ENCODE assay signal across 8 cellular contexts in genomic region chr11:93741094-93741881, GRCh38. TPM values are rescaled to one million over a fixed set of nuclear protein-coding genes. Genes with fewer than 3 reads are reported as not detected.
A peak's percentile ranks its signal among the peaks of the same experiment; 100 is the strongest.
DNase-seq lines count a peak whose midpoint lies in the region; TF ChIP-seq lines count a peak whose summit lies in the region.

Gene C11orf54 (plus strand): TSS chr11:93741672. CDS start chr11:93747394, 5,722 bp downstream.
Gene TAF1D (minus strand): TSS chr11:93741495. CDS start chr11:93739304, 2,191 bp downstream.

- H3K27ac ChIP-seq in H9 (ENCODE audit: insufficient read length, low read depth, low read length) (peak within 1 kb of the TSS; percentile 59), neural cell (ENCODE audit: low read length) (peak within 1 kb of the TSS; percentile 91), stomach (peak within 1 kb of the TSS; percentile 89 to 98 (median 97))

- H3K9me3 Mint-ChIP-seq in H9 = no peaks in the 10 kb centered on the region; a peak in 1 of 5 replicates

- H2BK20ac ChIP-seq in H9 (ENCODE audit: low read depth, low read length, poor library complexity, severe bottlenecking) = no peak within 1 kb of the TSS

- H3K4ac ChIP-seq in H9 (ENCODE audit: low read depth, low read length) = no peak within 1 kb of the TSS; the same call in 1 of the 2 replicates

- H3K27me3 ChIP-seq in H9 (ENCODE audit: insufficient read depth, low read length) = no peaks in the 10 kb centered on the region
- no peaks in the 10 kb centered on the region for H3K27me3 ChIP-seq in MG63
- H3K27me3 ChIP-seq in neural cell (ENCODE audit: insufficient read depth, low read depth, low read length) = no peaks in the 10 kb centered on the region
- H3K27me3 ChIP-seq in stomach = no peaks in the 10 kb centered on the region

- peak within 1 kb of the TSS; percentile 99 for H3K4me3 ChIP-seq in MG63
- H3K4me3 ChIP-seq in neural cell (ENCODE audit: low read length) = peak within 1 kb of the TSS; percentile 87
- H3K4me3 ChIP-seq in stomach = peak within 1 kb of the TSS; percentile 68 to 95 (median 84)

- no peak within 1 kb of the TSS for H2BK5ac ChIP-seq in H9 (ENCODE audit: insufficient read length, low read length)

- H3K18ac ChIP-seq in H9 (ENCODE audit: insufficient read length, low read depth, low read length) = peak within 1 kb of the TSS; percentile 93

- DNase-seq in H9 (peak; percentile 96), MG63 (peak; percentile 96), SHP77 treated with DMSO at 0.1 percent for 48 hours (lab: John Stamatoyannopoulos, UW) (peak; percentile 90), fibroblast of the conjunctiva (ENCODE audit: low read depth) (peak; percentile 96), stomach (peak; percentile 97)
- peak; percentile 98 for DNase-seq in activated effector memory CD4-positive, alpha-beta T cell treated with anti-CD3 and anti-CD28 coated beads, Interleukin-2, amount 50 U/mL, for 16 hours

- H2BK15ac ChIP-seq in H9 (ENCODE audit: low read depth, low read length) = no peak within 1 kb of the TSS

- H3K4me3 Mint-ChIP-seq in H9 = peak within 1 kb of the TSS; percentile 100

- no peak within 1 kb of the TSS for H2BK120ac ChIP-seq in H9 (ENCODE audit: low read depth, low read length, poor library complexity, severe bottlenecking)

- H3K79me2 ChIP-seq in H9 (ENCODE audit: insufficient read depth, low read length) (peaks cover 23% of the 10 kb centered on the region; the same call in 1 of the 2 replicates), neural cell (replicated peaks; ENCODE audit: insufficient read depth, low read length) (peaks cover 46% of the 10 kb centered on the region)

- peak within 1 kb of the TSS; percentile 97; the same call in 1 of the 2 replicates for H3K14ac ChIP-seq in H9 (ENCODE audit: insufficient read depth, low read length)

- H3K36me3 Mint-ChIP-seq in H9 (ENCODE audit: insufficient read depth in 1 of 3, low read depth in 3 of 3) = peaks cover 48 to 60% (median 48%) of the 10 kb centered on the region in 3 experiments

- no peaks in the 10 kb centered on the region for H4K20me1 ChIP-seq in H9 (ENCODE audit: control insufficient read depth, insufficient read depth, insufficient read length)
- H4K20me1 ChIP-seq in neural cell (ENCODE audit: insufficient read depth) = no peaks in the 10 kb centered on the region

- no peaks in the 10 kb centered on the region for H3K79me1 ChIP-seq in H9 (ENCODE audit: insufficient read depth, low read depth, low read length, poor library complexity, severe bottlenecking)

- intact Hi-C loops in stomach (cut with DNase I; ENCODE audit: low total_unique reads) = no loop called here

- H2BK12ac ChIP-seq in H9 (ENCODE audit: insufficient read length, low read depth, low read length) = no peak within 1 kb of the TSS

- H3K23me2 ChIP-seq in H9 (ENCODE audit: insufficient read length, low read depth, low read length, poor library complexity, severe bottlenecking) = peaks cover 11% of the 10 kb centered on the region

- H3K9ac ChIP-seq in ES-I3 (ENCODE audit: low read depth, low read length) (peak within 1 kb of the TSS; percentile 97), H9 (ENCODE audit: extremely low read depth, insufficient read length, low read length) (peak within 1 kb of the TSS; percentile 91), neural cell (ENCODE audit: low read length) (peak within 1 kb of the TSS; percentile 92)

- H3K27ac Mint-ChIP-seq in H9 = peak within 1 kb of the TSS; percentile 99 to 100 (median 100)

- H4K5ac ChIP-seq in H9 (ENCODE audit: insufficient read length, low read depth, low read length) = peak within 1 kb of the TSS; percentile 54

- no peak for TF ChIP-seq RAD21 in neural cell (conservative IDR thresholded peaks at IDR 0.05)

- H4K91ac ChIP-seq in H9 (ENCODE audit: insufficient read length, low read depth, low read length) = no peak within 1 kb of the TSS

- H3K27me3 Mint-ChIP-seq in H9 (ENCODE audit: low read depth) = peaks cover 2% of the 10 kb centered on the region; the same call in 1 of the 2 replicates

- no peak within 1 kb of the TSS for H3T11ph ChIP-seq in H9 (ENCODE audit: low read length)

- H3K23ac ChIP-seq in H9 (ENCODE audit: insufficient read length, low read depth, low read length) = no peak within 1 kb of the TSS

- H3K4me2 ChIP-seq in H9 (ENCODE audit: insufficient read depth, insufficient read length, low read length) (peak within 1 kb of the TSS; percentile 95), neural cell (ENCODE audit: low read length) (peak within 1 kb of the TSS; percentile 64)

- no peaks in the 10 kb centered on the region for H3K9me3 ChIP-seq in ES-I3 (ENCODE audit: control insufficient read depth, insufficient read depth, low read length)
- no peaks in the 10 kb centered on the region for H3K9me3 ChIP-seq in H9 (ENCODE audit: control insufficient read depth, low read depth, low read length)
- no peaks in the 10 kb centered on the region; the same call in 1 of the 2 replicates for H3K9me3 ChIP-seq in MG63
- H3K9me3 ChIP-seq in neural cell (ENCODE audit: low read length) = no peaks in the 10 kb centered on the region
- no peaks in the 10 kb centered on the region for H3K9me3 ChIP-seq in stomach

- TF ChIP-seq CTCF in H9 (conservative IDR thresholded peaks at IDR 0.05) (no peak), neural cell (IDR thresholded peaks at IDR 0.05; ENCODE audit: poor library complexity, severe bottlenecking) (no peak), stomach (IDR thresholded peaks at IDR 0.05) (peak in 3 of 7 experiments; percentile 5 to 26 (median 14))

- peak within 1 kb of the TSS; percentile 26 for H3K56ac ChIP-seq in H9 (ENCODE audit: insufficient read length, low read depth, low read length)

- H3F3A ChIP-seq in neural cell (ENCODE audit: insufficient read depth, low read length, poor library complexity, severe bottlenecking) = no peaks in the 10 kb centered on the region

- peaks cover 34 to 52% of the 10 kb centered on the region in 2 experiments for H3K4me1 Mint-ChIP-seq in H9

- no peaks in the 10 kb centered on the region for H3K9me2 ChIP-seq in neural cell (ENCODE audit: insufficient read depth, low read length)

- H2AK5ac ChIP-seq in H9 (ENCODE audit: insufficient read length, low read length) = no peak within 1 kb of the TSS

- H3K36me3 ChIP-seq in ES-I3 (ENCODE audit: insufficient read depth, low read length) = peaks cover 22% of the 10 kb centered on the region
- H3K36me3 ChIP-seq in MG63 = peaks cover 49% of the 10 kb centered on the region
- H3K36me3 ChIP-seq in neural cell (ENCODE audit: insufficient read depth, low read length) = peaks cover 7% of the 10 kb centered on the region
- H3K36me3 ChIP-seq in stomach = peaks cover 10 to 39% (median 34%) of the 10 kb centered on the region in 4 donors

- peak in 2 of 4 donors; percentile 68 to 84 for TF ChIP-seq POLR2A in stomach (IDR thresholded peaks at IDR 0.05)

- no peak for TF ChIP-seq EP300 in neural cell (conservative IDR thresholded peaks at IDR 0.05; ENCODE audit: poor library complexity, severe bottlenecking)
- no peak for TF ChIP-seq EP300 in stomach (IDR thresholded peaks at IDR 0.05)

- 0 out of 2 replicates have a peak, but pooled peaks cover 5% of the 10 kb centered on the region for H3K4me1 ChIP-seq in ES-I3 (ENCODE audit: insufficient read depth, low read length)
- no peaks in the 10 kb centered on the region for H3K4me1 ChIP-seq in H9 (ENCODE audit: insufficient read depth, low read length)
- H3K4me1 ChIP-seq in stomach = peaks cover 59 to 87% (median 74%) of the 10 kb centered on the region in 4 donors

- peak within 1 kb of the TSS; percentile 80 for H2AFZ ChIP-seq in H9 (ENCODE audit: low read length)
- H2AFZ ChIP-seq in neural cell (ENCODE audit: low read depth, low read length) = peak within 1 kb of the TSS; percentile 81

- H4K8ac ChIP-seq in H9 (replicated peaks; ENCODE audit: insufficient read length, low read depth, low read length) = no peak within 1 kb of the TSS

- no CpG with 5 or more reads among the region's 65 CpGs for WGBS in H9 (ENCODE audit: extremely low coverage, insufficient read length, low lambda C conversion rate)
- 0 to 1% (median 0%) methylated on average over 51 to 65 of the region's 65 CpGs for WGBS in stomach, 5 donors

TF ChIP-seq in neural cell, 6 proteins besides CTCF, POLR2A, EP300 and RAD21 (continues in another document):
- TF ChIP-seq TAF1 (IDR thresholded peaks at IDR 0.05; ENCODE audit: low read depth) (no peak), POLR2AphosphoS5 (IDR thresholded peaks at IDR 0.05) (peak; percentile 89), REST (IDR thresholded peaks at IDR 0.05; ENCODE audit: borderline replicate concordance) (peak; percentile 70)

RNA-seq across cellular contexts. Expression of gene C11orf54, which starts in this region (rescaled TPM):
- total RNA-seq in H9 (2021) (16.1 and 18.0 TPM in 2 replicates), stomach (100 to 1,000 TPM in 1 of 5 donors, 10 to 100 TPM in 4; 25.1 to 236 (median 30.4) TPM)
- 19.3 and 31.7 TPM in 2 replicates for total RNA-seq in MG63 (2014; rRNA removed; shearing (Covaris generic); ENCODE audit: low replicate concordance)
- polyA plus RNA-seq in neural cell (29.6 and 35.0 TPM in 2 replicates), stomach (10 to 100 TPM; 11.5 to 33.3 (median 17.4) TPM)
- polyA minus RNA-seq in neural cell = 39.2 and 49.4 TPM in 2 replicates

RNA-seq across cellular contexts. Expression of gene TAF1D, which starts in this region (rescaled TPM):
- 258 and 272 TPM in 2 replicates for total RNA-seq in H9 (2021)
- 92.0 and 171 TPM in 2 replicates for total RNA-seq in MG63 (2014; rRNA removed; shearing (Covaris generic); ENCODE audit: low replicate concordance)
- polyA plus RNA-seq in neural cell = 191 and 204 TPM in 2 replicates
- polyA minus RNA-seq in neural cell = 154 and 192 TPM in 2 replicates
- total RNA-seq in stomach = 100 to 1,000 TPM in 4 of 5 donors, 10 to 100 TPM in 1; 68.3 to 435 (median 145) TPM
- 100 to 1,000 TPM in 2 of 3 donors, 10 to 100 TPM in 1; 97.5 to 220 (median 193) TPM for polyA plus RNA-seq in stomach

Comparison
In these comparisons a context has a peak if more than half of its experiments do, and no peak if none do; other contexts are left out.
1. Peak in every context shown above with its lines: DNase-seq, H3K4me3 ChIP-seq and H3K27ac ChIP-seq.